ENCODE assay signal across 8 cellular contexts in the genomic region with DNA sequence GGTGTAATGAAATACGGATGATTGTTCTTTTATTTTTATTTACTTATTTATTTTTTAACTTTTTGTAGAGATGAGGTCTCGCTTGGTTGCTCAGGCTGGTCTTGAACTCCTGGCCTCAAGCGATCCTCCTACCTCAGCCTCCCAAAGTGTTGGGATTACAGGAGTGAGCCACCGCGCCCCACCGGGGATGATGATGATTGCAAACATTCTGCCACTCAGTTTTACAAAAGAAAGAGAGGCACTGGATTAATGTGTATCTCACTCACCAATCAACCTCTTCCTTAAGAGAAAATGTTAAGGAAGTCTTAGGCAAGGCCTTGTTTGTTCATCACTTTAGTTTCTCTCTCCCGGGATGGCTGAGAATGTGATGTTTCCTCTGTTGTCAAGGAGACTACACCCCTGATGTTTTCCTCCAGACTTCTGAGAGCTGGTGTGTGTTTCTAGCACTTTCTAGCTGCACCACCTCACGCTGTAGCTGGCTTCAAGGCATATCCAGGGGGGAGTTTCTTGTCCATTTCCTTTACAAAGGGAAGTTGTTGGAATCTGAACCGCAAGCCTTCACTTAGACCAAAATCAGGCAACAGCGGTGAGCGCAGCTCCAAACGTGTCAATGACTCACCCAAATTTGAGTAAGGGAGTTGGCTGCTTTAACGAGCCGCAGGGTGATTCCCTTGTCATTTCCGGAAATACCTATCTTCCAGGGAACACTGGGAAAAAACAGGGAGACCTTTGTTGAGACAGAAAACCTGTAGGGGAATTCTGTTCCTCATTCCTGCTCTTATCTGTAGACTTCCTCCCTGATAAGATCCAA. TPM values are rescaled to one million over a fixed set of nuclear protein-coding genes. Genes with fewer than 3 reads are reported as not detected.
DNase-seq lines count a peak whose midpoint lies in the region; ATAC-seq and TF ChIP-seq lines count a peak whose summit lies in the region.

No MANE protein-coding gene starts in this region.

- H3K27me3 Mint-ChIP-seq in activated CD4-positive, alpha-beta T cell treated with anti-CD3 and anti-CD28 coated beads for 36 hours = no peaks in the 10 kb centered on the region

- peaks cover 62% of the 10 kb centered on the region for H3K4me1 Mint-ChIP-seq in activated CD4-positive, alpha-beta T cell treated with anti-CD3 and anti-CD28 coated beads for 36 hours

- no peak for TF ChIP-seq CTCF in lower lobe of right lung (IDR thresholded peaks at IDR 0.05)

- H3K4me3 Mint-ChIP-seq in activated CD4-positive, alpha-beta T cell treated with anti-CD3 and anti-CD28 coated beads for 36 hours = peak overlapping the region; percentile 93

- H3K9me3 ChIP-seq in lower lobe of right lung = no peaks in the 10 kb centered on the region

- intact Hi-C loops in activated CD4-positive, alpha-beta T cell treated with anti-CD3 and anti-CD28 coated beads for 36 hours (cut with DNase I, micrococcal nuclease) = loop anchor here (2.0 to 10.0 kb wide), 8 partner anchors 129 to 1701 kb away; partner anchors contain the start of genes ANGPTL6 (in 1 of the 2), CDC37 (in 1 of the 2), CDKN2D (in 1 of the 2) and DNM2 (in 1 of the 2)
- intact Hi-C loops in lower lobe of right lung (cut with DNase I) = no loop called here

- CTCF ChIA-PET in activated CD4-positive, alpha-beta T cell treated with anti-CD3 and anti-CD28 coated beads for 36 hours (lab: Charles Lee) = interaction anchor here (0.5 to 1.1 kb wide), 3 partner anchors 12 to 219 kb away, joined by 3 to 4 read pairs (median 3); no protein-coding TSS in a partner anchor

- POLR2A ChIA-PET in activated CD4-positive, alpha-beta T cell treated with anti-CD3 and anti-CD28 coated beads for 36 hours (lab: Charles Lee) = interaction anchor here (0.5 to 0.8 kb wide), 3 partner anchors 13 to 128 kb away, joined by 3 to 5 read pairs (median 4); no protein-coding TSS in a partner anchor

- ATAC-seq in activated CD4-positive, alpha-beta T cell treated with anti-CD3 and anti-CD28 coated beads for 36 hours = no peak
- ATAC-seq in lower lobe of right lung (peak; percentile 3 to 10), GM19397 (IDR thresholded peaks at IDR 0.05; ENCODE audit: unreplicated experiment) (no peak)

- DNase-seq in C1 segment of cervical spinal cord (lab: John Stamatoyannopoulos, UW) (peak in 10 of 14 donors; percentile 7 to 45 (median 16)), Kasumi-1 (lab: John Stamatoyannopoulos, UW) (peak; percentile 56 to 59), dermis blood vessel endothelial cell (peak; percentile 96), lower lobe of right lung (peak; percentile 53), HuH-7.5 (ENCODE audit: low spot score) (no peak)
- peak; percentile 68 for DNase-seq in activated CD4-positive, alpha-beta T cell treated with anti-CD3 and anti-CD28 coated beads for 36 hours
- DNase-seq in stimulated activated naive CD4-positive, alpha-beta T cell treated with Interleukin-2 at 50 U/mL for 16 hours (lab: John Stamatoyannopoulos, UW) = peak; percentile 51

- peaks cover 2% of the 10 kb centered on the region for H3K9me3 Mint-ChIP-seq in activated CD4-positive, alpha-beta T cell treated with anti-CD3 and anti-CD28 coated beads for 36 hours (ENCODE audit: low read depth)

- H3K4me3 ChIP-seq in lower lobe of right lung = peak overlapping the region; percentile 69

- peaks cover 75% of the 10 kb centered on the region for H3K4me1 ChIP-seq in lower lobe of right lung

- H3K36me3 Mint-ChIP-seq in activated CD4-positive, alpha-beta T cell treated with anti-CD3 and anti-CD28 coated beads for 36 hours (ENCODE audit: low read depth) = peaks cover 57% of the 10 kb centered on the region

- peak overlapping the region; percentile 98 for H3K27ac ChIP-seq in lower lobe of right lung

- H3K27me3 ChIP-seq in lower lobe of right lung (ENCODE audit: low read depth) = no peaks in the 10 kb centered on the region

- peaks cover 8% of the 10 kb centered on the region for H3K36me3 ChIP-seq in lower lobe of right lung

- H3K27ac Mint-ChIP-seq in activated CD4-positive, alpha-beta T cell treated with anti-CD3 and anti-CD28 coated beads for 36 hours = peak overlapping the region; percentile 84

RNA-seq across cellular contexts. Expression of gene LDLR, which starts 2.3 kb away (rescaled TPM):
- 10 to 100 TPM; 73.0 to 73.8 TPM for total RNA-seq in activated CD4-positive, alpha-beta T cell treated with anti-CD3 and anti-CD28 coated beads for 36 hours
- total RNA-seq in dermis blood vessel endothelial cell (97.3 and 148 TPM in 2 replicates), lower lobe of right lung (147 TPM)

Comparison
In these comparisons a context has a peak if more than half of its experiments do, and no peak if none do; other contexts are left out.
1. ATAC-seq: peak in lower lobe of right lung (2 of 2); none in activated CD4-positive, alpha-beta T cell treated with anti-CD3 and anti-CD28 coated beads for 36 hours (single experiment) and GM19397 (single experiment).